ENCODE assay signal across 8 cellular contexts in the genomic region with DNA sequence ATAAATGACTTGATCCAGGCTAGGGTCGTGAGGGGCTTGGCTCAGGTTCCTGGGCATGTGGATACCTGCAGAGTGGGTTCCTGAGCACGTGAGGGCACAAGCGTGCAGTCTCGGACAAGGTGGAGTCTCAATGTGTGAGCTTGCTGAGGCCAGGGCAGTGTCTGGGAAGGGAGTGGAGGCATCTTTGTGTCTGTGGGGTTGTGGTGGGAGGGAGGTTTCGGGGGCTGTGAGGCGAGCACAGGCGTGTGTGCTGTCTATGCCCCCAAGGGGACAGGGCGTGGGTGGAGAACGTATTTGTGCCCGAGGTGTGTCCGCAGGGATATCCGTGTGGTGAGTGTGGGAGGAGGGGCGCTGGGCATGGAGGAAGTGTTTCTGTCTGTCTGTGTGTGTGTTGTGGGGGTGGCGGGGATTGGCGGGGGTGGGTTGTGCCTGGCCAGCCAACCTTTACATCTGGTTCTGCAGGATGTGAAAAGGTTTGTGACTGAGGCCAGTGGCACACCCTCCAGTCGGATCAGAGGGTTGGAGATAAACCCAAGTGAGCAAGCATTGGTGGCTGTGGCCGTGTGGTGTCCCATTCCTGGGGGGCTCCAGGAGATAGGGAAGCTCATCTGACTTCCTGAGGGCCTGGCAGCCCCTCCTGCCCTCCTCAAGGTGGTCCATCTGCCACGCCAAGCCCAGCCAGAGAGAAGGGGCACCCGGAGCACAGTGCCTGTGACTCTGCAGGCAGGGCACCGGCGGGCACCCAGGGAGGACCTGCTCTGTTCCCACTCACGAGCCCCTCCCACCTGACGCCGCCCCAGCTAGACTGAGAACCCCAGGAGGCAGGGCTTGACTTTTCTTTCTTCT. TPM values are rescaled to one million over a fixed set of nuclear protein-coding genes. Genes with fewer than 3 reads are reported as not detected.
DNase-seq lines count a peak whose midpoint lies in the region; ATAC-seq and TF ChIP-seq lines count a peak whose summit lies in the region.

No MANE protein-coding gene starts in this region.

- H3K9me2 ChIP-seq in hepatocyte (replicated peaks; ENCODE audit: insufficient read depth) = no peaks in the 10 kb centered on the region

- H3K9me3 ChIP-seq in hepatocyte (ENCODE audit: low read depth) = no peaks in the 10 kb centered on the region

- TF ChIP-seq CTCF in hepatocyte (IDR thresholded peaks at IDR 0.05; ENCODE audit: poor library complexity) = no peak

- DNase-seq in activated CD4-positive, alpha-beta memory T cell treated with anti-CD3 and anti-CD28 coated beads, Interleukin-2, amount 10 ng/mL, durations not matched to agents 7 days and 5 days = peak; percentile 40
- DNase-seq in hepatocyte (ENCODE audit: low spot score) (no peak), SHP77 treated with DMSO at 0.1 percent for 48 hours (lab: John Stamatoyannopoulos, UW) (no peak), NCI-H1105 (lab: John Stamatoyannopoulos, UW) (no peak)

- no peaks in the 10 kb centered on the region for H3K36me3 Mint-ChIP-seq in activated CD4-positive, alpha-beta memory T cell treated with anti-CD3 and anti-CD28 coated beads, Interleukin-2, amount 10 ng/mL, durations not matched to agents 7 days and 5 days (ENCODE audit: low read depth)
- H3K36me3 Mint-ChIP-seq in stimulated activated naive CD8-positive, alpha-beta T cell treated with anti-CD3 and anti-CD28 coated beads, Interleukin-15, Interleukin-2, amounts not matched to agents 100 ng/mL and 50 ng/mL, for 24 hours (ENCODE audit: low read depth) = no peaks in the 10 kb centered on the region

- POLR2A ChIA-PET in activated CD4-positive, alpha-beta memory T cell treated with anti-CD3 and anti-CD28 coated beads, Interleukin-2, amount 10 ng/mL, durations not matched to agents 7 days and 5 days (lab: Charles Lee) = interaction anchor here (1.1 to 14.8 kb wide), 7 partner anchors 9 to 53 kb away, joined by 3 to 403 read pairs (median 9); a partner anchor contains a TSS

- no peak overlapping the region for H2AFZ ChIP-seq in hepatocyte

- peak overlapping the region; percentile 95 for H3K27ac ChIP-seq in hepatocyte

- no peaks in the 10 kb centered on the region for H3K36me3 ChIP-seq in hepatocyte (replicated peaks; ENCODE audit: insufficient read depth, low read depth)

- CTCF ChIA-PET in activated CD4-positive, alpha-beta memory T cell treated with anti-CD3 and anti-CD28 coated beads, Interleukin-2, amount 10 ng/mL, durations not matched to agents 7 days and 5 days (lab: Charles Lee) = interaction anchor here (1.0 to 12.3 kb wide), 17 partner anchors 9 to 109 kb away, joined by 3 to 230 read pairs (median 5); a partner anchor contains a TSS

- WGBS in hepatocyte (ENCODE audit: low lambda C conversion rate, missing lambda C conversion rate) = 77% methylated on average over 21 of the region's 24 CpGs

- H3K27ac Mint-ChIP-seq in activated CD4-positive, alpha-beta memory T cell treated with anti-CD3 and anti-CD28 coated beads, Interleukin-2, amount 10 ng/mL, durations not matched to agents 7 days and 5 days = peak overlapping the region; percentile 94
- peak overlapping the region; percentile 93 for H3K27ac Mint-ChIP-seq in stimulated activated naive CD8-positive, alpha-beta T cell treated with anti-CD3 and anti-CD28 coated beads, Interleukin-15, Interleukin-2, amounts not matched to agents 100 ng/mL and 50 ng/mL, for 24 hours

- H3K4me1 ChIP-seq in hepatocyte (ENCODE audit: insufficient read depth) = peaks cover 24% of the 10 kb centered on the region

- no peaks in the 10 kb centered on the region for H3K27me3 Mint-ChIP-seq in activated CD4-positive, alpha-beta memory T cell treated with anti-CD3 and anti-CD28 coated beads, Interleukin-2, amount 10 ng/mL, durations not matched to agents 7 days and 5 days
- no peaks in the 10 kb centered on the region for H3K27me3 Mint-ChIP-seq in stimulated activated naive CD8-positive, alpha-beta T cell treated with anti-CD3 and anti-CD28 coated beads, Interleukin-15, Interleukin-2, amounts not matched to agents 100 ng/mL and 50 ng/mL, for 24 hours

- H3K4me2 ChIP-seq in hepatocyte = peak overlapping the region; percentile 29

- H3K9me3 Mint-ChIP-seq in activated CD4-positive, alpha-beta memory T cell treated with anti-CD3 and anti-CD28 coated beads, Interleukin-2, amount 10 ng/mL, durations not matched to agents 7 days and 5 days = no peaks in the 10 kb centered on the region
- H3K9me3 Mint-ChIP-seq in stimulated activated naive CD8-positive, alpha-beta T cell treated with anti-CD3 and anti-CD28 coated beads, Interleukin-15, Interleukin-2, amounts not matched to agents 100 ng/mL and 50 ng/mL, for 24 hours = no peaks in the 10 kb centered on the region

- H3K4me1 Mint-ChIP-seq in activated CD4-positive, alpha-beta memory T cell treated with anti-CD3 and anti-CD28 coated beads, Interleukin-2, amount 10 ng/mL, durations not matched to agents 7 days and 5 days = peaks cover 62% of the 10 kb centered on the region
- peaks cover 66% of the 10 kb centered on the region for H3K4me1 Mint-ChIP-seq in stimulated activated naive CD8-positive, alpha-beta T cell treated with anti-CD3 and anti-CD28 coated beads, Interleukin-15, Interleukin-2, amounts not matched to agents 100 ng/mL and 50 ng/mL, for 24 hours (ENCODE audit: low read depth)

- no peaks in the 10 kb centered on the region for H3K79me2 ChIP-seq in hepatocyte

- H3K4me3 Mint-ChIP-seq in activated CD4-positive, alpha-beta memory T cell treated with anti-CD3 and anti-CD28 coated beads, Interleukin-2, amount 10 ng/mL, durations not matched to agents 7 days and 5 days = peak overlapping the region; percentile 68
- H3K4me3 Mint-ChIP-seq in stimulated activated naive CD8-positive, alpha-beta T cell treated with anti-CD3 and anti-CD28 coated beads, Interleukin-15, Interleukin-2, amounts not matched to agents 100 ng/mL and 50 ng/mL, for 24 hours = peak overlapping the region; percentile 60

- no peaks in the 10 kb centered on the region for H4K20me1 ChIP-seq in hepatocyte (ENCODE audit: insufficient read depth, poor library complexity, severe bottlenecking)

- no peak overlapping the region for H3K4me3 ChIP-seq in hepatocyte

- no peaks in the 10 kb centered on the region for H3K27me3 ChIP-seq in hepatocyte

- ATAC-seq in GM18498 (IDR thresholded peaks at IDR 0.05; ENCODE audit: unreplicated experiment) (peak; percentile 53), HG03342 (IDR thresholded peaks at IDR 0.05; ENCODE audit: unreplicated experiment) (peak; percentile 44), HG03460 (IDR thresholded peaks at IDR 0.05; ENCODE audit: unreplicated experiment) (no peak)

RNA-seq across cellular contexts. Expression of a gene that starts 57.1 kb away (rescaled TPM):
- total RNA-seq in activated CD4-positive, alpha-beta memory T cell treated with anti-CD3 and anti-CD28 coated beads, Interleukin-2, amount 10 ng/mL, durations not matched to agents 7 days and 5 days = 100 to 1,000 TPM; 276 to 278 TPM
- 77.6 and 85.1 TPM in 2 replicates for total RNA-seq in hepatocyte
- polyA plus RNA-seq in hepatocyte = 266 and 285 TPM in 2 replicates
